17 cellular contexts compared by ENCODE assay signal in genomic region chr4:76655566-76656479, GRCh38.
"Had no signal": no experiment of that assay in that cellular context is flagged by ENCODE, and none has a peak within 500 bp of the region (broad histone marks: within the 10 kb centered on the region; RNA-seq: fewer than 3 reads in every experiment).

No MANE protein-coding gene starts in this region.

- H3K36me3 ChIP-seq: cardiac muscle cell, lower lobe of right lung, prostate gland, WERI-Rb-1 had no signal

- H3K27ac ChIP-seq: cardiac muscle cell, lower lobe of right lung, WERI-Rb-1 had no signal

- H3K9me3 ChIP-seq: lower lobe of right lung, prostate gland had no signal

- H3K4me1 ChIP-seq: lower lobe of right lung, prostate gland had no signal

- H3K4me3 ChIP-seq: cardiac muscle cell, lower lobe of right lung, prostate gland had no signal

- ATAC-seq: activated CD4-positive, alpha-beta T cell treated with anti-CD3 and anti-CD28 coated beads for 36 hours; activated CD8-positive, alpha-beta T cell treated with anti-CD3 and anti-CD28 coated beads, Interleukin-2, amount 10 ng/mL, durations not matched to agents 7 days and 5 days; lower lobe of right lung; naive thymus-derived CD8-positive, alpha-beta T cell; sciatic nerve had no signal

- DNase-seq: activated CD4-positive, alpha-beta T cell treated with anti-CD3 and anti-CD28 coated beads for 36 hours; activated CD8-positive, alpha-beta memory T cell treated with anti-CD3 and anti-CD28 coated beads, Interleukin-2, amount 50 U/mL, for 48 hours; activated CD8-positive, alpha-beta T cell treated with anti-CD3 and anti-CD28 coated beads, Interleukin-2, amount 10 ng/mL, durations not matched to agents 7 days and 5 days; activated naive CD8-positive, alpha-beta T cell treated with anti-CD3 and anti-CD28 coated beads, Interleukin-2, amount 10 ng/mL, durations not matched to agents 7 days and 5 days; anterior cingulate cortex; cortex of kidney; effector CD8-positive, alpha-beta T cell; hippocampal formation; kidney glomerular epithelial cell; lower lobe of right lung; naive thymus-derived CD8-positive, alpha-beta T cell; stimulated activated CD4-positive, alpha-beta T cell treated with anti-CD3 and anti-CD28 coated beads, Interleukin-4, amount 100 ng/mL, for 24 hours; T-helper 1 cell; WERI-Rb-1 had no signal

- H3K27me3 ChIP-seq: cardiac muscle cell had no signal
